In genomic region chr5:18244309-18244708, GRCh38 we compare ENCODE assay signal across 26 cellular contexts.
"Had no signal": no experiment of that assay in that cellular context is flagged by ENCODE, and none has a peak within 500 bp of the region (broad histone marks: within the 10 kb centered on the region; RNA-seq: fewer than 3 reads in every experiment).

No MANE protein-coding gene starts in this region.

- H3K36me3 ChIP-seq: brain microvascular endothelial cell had no signal

- H3K27ac ChIP-seq: brain microvascular endothelial cell, VCaP had no signal

- ATAC-seq: activated T-cell treated with anti-CD3 and anti-CD28 coated beads, Interleukin-2, amount 50 U/mL, for 4 hours; PC-3; T-cell had no signal

- FAIRE-seq: RCC 7860 had no signal

- H3K27me3 ChIP-seq: brain microvascular endothelial cell had no signal

- DNase-seq: activated CD4-positive, alpha-beta memory T cell treated with anti-CD3 and anti-CD28 coated beads for 36 hours; activated CD4-positive, alpha-beta T cell treated with anti-CD3 and anti-CD28 coated beads, Interleukin-2, amount 10 ng/mL, durations not matched to agents 7 days and 5 days; activated CD4-positive, CD25-positive, alpha-beta regulatory T cell; activated CD8-positive, alpha-beta memory T cell treated with anti-CD3 and anti-CD28 coated beads for 24 hours; activated gamma-delta T cell; activated naive CD4-positive, alpha-beta T cell treated with anti-CD3 and anti-CD28 coated beads for 36 hours; activated T-cell treated with anti-CD3 and anti-CD28 coated beads, Interleukin-2, amount 50 U/mL, for 4 hours; brain microvascular endothelial cell; caudate nucleus; Kasumi-1; KBM-7; NCI-H1105; NCI-H1436; NCI-H1694 treated with DMSO at 0.1 percent for 48 hours; NCI-H2029 treated with DMSO at 0.1 percent for 48 hours; NCI-H345; NCI-H510A; NCI-H526 treated with DMSO at 0.1 percent for 48 hours; NK-92 treated with Interleukin-12 subunit alpha and Interleukin-12 subunit beta, amount 100 ng/mL, for 24 hours; PC-3; SHP77; T-cell; T-helper 2 cell; T1000 had no signal
